ENCODE assay signal across 1 cellular context in the genomic region with DNA sequence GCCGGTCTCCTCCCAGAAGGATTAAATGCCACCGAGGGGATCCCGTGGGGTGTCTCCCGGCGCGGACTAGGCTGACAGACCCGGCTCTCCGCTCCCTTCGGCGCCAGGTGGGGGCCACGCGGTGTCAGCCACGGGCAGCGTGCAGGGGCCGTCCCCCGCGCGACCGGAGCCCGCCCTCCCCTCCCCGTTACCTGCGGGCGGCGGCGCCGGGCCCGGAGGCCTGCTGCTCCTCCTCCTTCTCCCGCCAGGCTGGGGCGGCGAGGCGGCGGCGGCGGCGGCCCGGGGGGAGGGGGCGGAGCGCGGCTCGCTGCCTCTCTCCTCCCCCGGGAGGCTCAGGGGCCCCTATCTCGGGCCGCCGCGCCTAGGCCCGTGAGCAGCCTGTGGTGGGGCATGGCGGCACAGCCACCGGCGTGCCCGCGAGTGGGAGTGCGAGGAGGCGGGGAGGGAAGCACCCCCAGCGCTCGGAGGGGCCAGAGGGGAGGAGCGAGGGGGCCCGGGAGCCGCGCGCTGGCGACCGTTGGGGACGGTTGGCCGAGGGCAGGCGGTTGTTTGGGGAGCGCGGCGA.
TF ChIP-seq lines count a peak whose summit lies in the region.

No MANE protein-coding gene starts in this region.

TF ChIP-seq in K562, 482 proteins besides CTCF, POLR2A, EP300 and RAD21 (continued from another document and continues in another):
- TF ChIP-seq CBFB (CRISPR knock-in tag; IDR thresholded peaks at IDR 0.05) (no peak), MCM5 (IDR thresholded peaks at IDR 0.05; ENCODE audit: low read depth) (no peak), ZNF79 (CRISPR knock-in tag; IDR thresholded peaks at IDR 0.05; ENCODE audit: low read depth) (no peak), HDAC2 (IDR thresholded peaks at IDR 0.05) (no peak), ZC3H8 (IDR thresholded peaks at IDR 0.05) (no peak), BCL6 (CRISPR knock-in tag; IDR thresholded peaks at IDR 0.05) (no peak), TRIM24 (IDR thresholded peaks at IDR 0.05) (no peak), CCNT2 (IDR thresholded peaks at IDR 0.05; ENCODE audit: borderline replicate concordance, extremely low read depth, insufficient read length, low read depth, low read length) (peak; percentile 80), ZNF121 (CRISPR knock-in tag; conservative IDR thresholded peaks at IDR 0.05) (no peak), ZC3H4 (CRISPR knock-in tag; IDR thresholded peaks at IDR 0.05; ENCODE audit: borderline replicate concordance) (0 out of 2 replicates have a peak, but pooled peaks have one; percentile 80), TEAD4 (IDR thresholded peaks at IDR 0.05; ENCODE audit: low read length) (no peak), TEAD4 (CRISPR knock-in tag; IDR thresholded peaks at IDR 0.05; ENCODE audit: borderline replicate concordance) (no peak), RBM22 (IDR thresholded peaks at IDR 0.05; ENCODE audit: low read depth, low read length, poor library complexity, severe bottlenecking) (no peak), GTF2E2 (tag; IDR thresholded peaks at IDR 0.05) (no peak), HNRNPUL1 (IDR thresholded peaks at IDR 0.05; ENCODE audit: low read length) (no peak), POLR2H (tag; IDR thresholded peaks at IDR 0.05; ENCODE audit: low read depth) (peak; percentile 68; the same call in 1 of the 2 replicates), SLC30A9 (CRISPR knock-in tag; IDR thresholded peaks at IDR 0.05) (no peak), SMAD4 (CRISPR knock-in tag; conservative IDR thresholded peaks at IDR 0.05) (peak; percentile 93), SMC3 (conservative IDR thresholded peaks at IDR 0.05; ENCODE audit: insufficient read depth, low read depth, low read length) (no peak), FOSL1 (tag; conservative IDR thresholded peaks at IDR 0.05) (no peak), SUPT5H (IDR thresholded peaks at IDR 0.05) (peak; percentile 68; the same call in 1 of the 2 replicates), ZNF24 (IDR thresholded peaks at IDR 0.05) (no peak), NCOA1 (IDR thresholded peaks at IDR 0.05; ENCODE audit: low read depth) (no peak), MYNN (IDR thresholded peaks at IDR 0.05) (no peak), MYNN (CRISPR knock-in tag; IDR thresholded peaks at IDR 0.05) (no peak), NFYB (IDR thresholded peaks at IDR 0.05; ENCODE audit: extremely low read depth, insufficient read length) (no peak), PYGO2 (tag; IDR thresholded peaks at IDR 0.05) (no peak), ZNF431 (CRISPR knock-in tag; IDR thresholded peaks at IDR 0.05) (no peak), ZNF561 (CRISPR knock-in tag; conservative IDR thresholded peaks at IDR 0.05) (no peak), ZNF778 (CRISPR knock-in tag; IDR thresholded peaks at IDR 0.05) (no peak), HEY1 (CRISPR knock-in tag; IDR thresholded peaks at IDR 0.05; ENCODE audit: borderline replicate concordance) (no peak), PHF20 (IDR thresholded peaks at IDR 0.05; ENCODE audit: partially characterized antibody) (peak; percentile 44), NCOR1 (IDR thresholded peaks at IDR 0.05) (peak; percentile 46; the same call in 1 of the 2 replicates), ERF (CRISPR knock-in tag; IDR thresholded peaks at IDR 0.05) (peak; percentile 22; the same call in 1 of the 2 replicates), MEF2A (IDR thresholded peaks at IDR 0.05; ENCODE audit: control insufficient read depth, low read depth, low read length) (no peak), CBX1 (IDR thresholded peaks at IDR 0.05; ENCODE audit: low read depth) (0 out of 2 replicates have a peak, but pooled peaks have one; percentile 33), ARHGAP35 (IDR thresholded peaks at IDR 0.05; ENCODE audit: partially characterized antibody) (no peak), HNRNPH1 (optimal IDR thresholded peaks at IDR 0.05; ENCODE audit: low read depth, low read length) (no peak), KLF16 (IDR thresholded peaks at IDR 0.05) (no peak), LEF1 (IDR thresholded peaks at IDR 0.05) (no peak), CC2D1A (IDR thresholded peaks at IDR 0.05) (no peak)
- TF ChIP-seq, protein P1, sequence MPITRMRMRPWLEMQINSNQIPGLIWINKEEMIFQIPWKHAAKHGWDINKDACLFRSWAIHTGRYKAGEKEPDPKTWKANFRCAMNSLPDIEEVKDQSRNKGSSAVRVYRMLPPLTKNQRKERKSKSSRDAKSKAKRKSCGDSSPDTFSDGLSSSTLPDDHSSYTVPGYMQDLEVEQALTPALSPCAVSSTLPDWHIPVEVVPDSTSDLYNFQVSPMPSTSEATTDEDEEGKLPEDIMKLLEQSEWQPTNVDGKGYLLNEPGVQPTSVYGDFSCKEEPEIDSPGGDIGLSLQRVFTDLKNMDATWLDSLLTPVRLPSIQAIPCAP (CRISPR knock-in tag; IDR thresholded peaks at IDR 0.05; ENCODE audit: borderline replicate concordance), result no peak
- TF ChIP-seq, protein P2, sequence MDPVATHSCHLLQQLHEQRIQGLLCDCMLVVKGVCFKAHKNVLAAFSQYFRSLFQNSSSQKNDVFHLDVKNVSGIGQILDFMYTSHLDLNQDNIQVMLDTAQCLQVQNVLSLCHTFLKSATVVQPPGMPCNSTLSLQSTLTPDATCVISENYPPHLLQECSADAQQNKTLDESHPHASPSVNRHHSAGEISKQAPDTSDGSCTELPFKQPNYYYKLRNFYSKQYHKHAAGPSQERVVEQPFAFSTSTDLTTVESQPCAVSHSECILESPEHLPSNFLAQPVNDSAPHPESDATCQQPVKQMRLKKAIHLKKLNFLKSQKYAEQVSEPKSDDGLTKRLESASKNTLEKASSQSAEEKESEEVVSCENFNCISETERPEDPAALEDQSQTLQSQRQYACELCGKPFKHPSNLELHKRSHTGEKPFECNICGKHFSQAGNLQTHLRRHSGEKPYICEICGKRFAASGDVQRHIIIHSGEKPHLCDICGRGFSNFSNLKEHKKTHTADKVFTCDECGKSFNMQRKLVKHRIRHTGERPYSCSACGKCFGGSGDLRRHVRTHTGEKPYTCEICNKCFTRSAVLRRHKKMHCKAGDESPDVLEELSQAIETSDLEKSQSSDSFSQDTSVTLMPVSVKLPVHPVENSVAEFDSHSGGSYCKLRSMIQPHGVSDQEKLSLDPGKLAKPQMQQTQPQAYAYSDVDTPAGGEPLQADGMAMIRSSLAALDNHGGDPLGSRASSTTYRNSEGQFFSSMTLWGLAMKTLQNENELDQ (CRISPR knock-in tag; IDR thresholded peaks at IDR 0.05; ENCODE audit: borderline replicate concordance), result no peak
- TF ChIP-seq, protein P3, sequence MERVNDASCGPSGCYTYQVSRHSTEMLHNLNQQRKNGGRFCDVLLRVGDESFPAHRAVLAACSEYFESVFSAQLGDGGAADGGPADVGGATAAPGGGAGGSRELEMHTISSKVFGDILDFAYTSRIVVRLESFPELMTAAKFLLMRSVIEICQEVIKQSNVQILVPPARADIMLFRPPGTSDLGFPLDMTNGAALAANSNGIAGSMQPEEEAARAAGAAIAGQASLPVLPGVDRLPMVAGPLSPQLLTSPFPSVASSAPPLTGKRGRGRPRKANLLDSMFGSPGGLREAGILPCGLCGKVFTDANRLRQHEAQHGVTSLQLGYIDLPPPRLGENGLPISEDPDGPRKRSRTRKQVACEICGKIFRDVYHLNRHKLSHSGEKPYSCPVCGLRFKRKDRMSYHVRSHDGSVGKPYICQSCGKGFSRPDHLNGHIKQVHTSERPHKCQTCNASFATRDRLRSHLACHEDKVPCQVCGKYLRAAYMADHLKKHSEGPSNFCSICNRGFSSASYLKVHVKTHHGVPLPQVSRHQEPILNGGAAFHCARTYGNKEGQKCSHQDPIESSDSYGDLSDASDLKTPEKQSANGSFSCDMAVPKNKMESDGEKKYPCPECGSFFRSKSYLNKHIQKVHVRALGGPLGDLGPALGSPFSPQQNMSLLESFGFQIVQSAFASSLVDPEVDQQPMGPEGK (CRISPR knock-in tag; IDR thresholded peaks at IDR 0.05; ENCODE audit: borderline replicate concordance), result no peak
- TF ChIP-seq, protein P4, sequence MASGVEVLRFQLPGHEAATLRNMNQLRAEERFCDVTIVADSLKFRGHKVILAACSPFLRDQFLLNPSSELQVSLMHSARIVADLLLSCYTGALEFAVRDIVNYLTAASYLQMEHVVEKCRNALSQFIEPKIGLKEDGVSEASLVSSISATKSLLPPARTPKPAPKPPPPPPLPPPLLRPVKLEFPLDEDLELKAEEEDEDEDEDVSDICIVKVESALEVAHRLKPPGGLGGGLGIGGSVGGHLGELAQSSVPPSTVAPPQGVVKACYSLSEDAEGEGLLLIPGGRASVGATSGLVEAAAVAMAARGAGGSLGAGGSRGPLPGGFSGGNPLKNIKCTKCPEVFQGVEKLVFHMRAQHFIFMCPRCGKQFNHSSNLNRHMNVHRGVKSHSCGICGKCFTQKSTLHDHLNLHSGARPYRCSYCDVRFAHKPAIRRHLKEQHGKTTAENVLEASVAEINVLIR (CRISPR knock-in tag; IDR thresholded peaks at IDR 0.05), result no peak
- TF ChIP-seq, protein P5, sequence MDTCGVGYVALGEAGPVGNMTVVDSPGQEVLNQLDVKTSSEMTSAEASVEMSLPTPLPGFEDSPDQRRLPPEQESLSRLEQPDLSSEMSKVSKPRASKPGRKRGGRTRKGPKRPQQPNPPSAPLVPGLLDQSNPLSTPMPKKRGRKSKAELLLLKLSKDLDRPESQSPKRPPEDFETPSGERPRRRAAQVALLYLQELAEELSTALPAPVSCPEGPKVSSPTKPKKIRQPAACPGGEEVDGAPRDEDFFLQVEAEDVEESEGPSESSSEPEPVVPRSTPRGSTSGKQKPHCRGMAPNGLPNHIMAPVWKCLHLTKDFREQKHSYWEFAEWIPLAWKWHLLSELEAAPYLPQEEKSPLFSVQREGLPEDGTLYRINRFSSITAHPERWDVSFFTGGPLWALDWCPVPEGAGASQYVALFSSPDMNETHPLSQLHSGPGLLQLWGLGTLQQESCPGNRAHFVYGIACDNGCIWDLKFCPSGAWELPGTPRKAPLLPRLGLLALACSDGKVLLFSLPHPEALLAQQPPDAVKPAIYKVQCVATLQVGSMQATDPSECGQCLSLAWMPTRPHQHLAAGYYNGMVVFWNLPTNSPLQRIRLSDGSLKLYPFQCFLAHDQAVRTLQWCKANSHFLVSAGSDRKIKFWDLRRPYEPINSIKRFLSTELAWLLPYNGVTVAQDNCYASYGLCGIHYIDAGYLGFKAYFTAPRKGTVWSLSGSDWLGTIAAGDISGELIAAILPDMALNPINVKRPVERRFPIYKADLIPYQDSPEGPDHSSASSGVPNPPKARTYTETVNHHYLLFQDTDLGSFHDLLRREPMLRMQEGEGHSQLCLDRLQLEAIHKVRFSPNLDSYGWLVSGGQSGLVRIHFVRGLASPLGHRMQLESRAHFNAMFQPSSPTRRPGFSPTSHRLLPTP (IDR thresholded peaks at IDR 0.05; ENCODE audit: borderline replicate concordance, extremely low read depth, insufficient read length), result no peak
- TF ChIP-seq, protein P6, sequence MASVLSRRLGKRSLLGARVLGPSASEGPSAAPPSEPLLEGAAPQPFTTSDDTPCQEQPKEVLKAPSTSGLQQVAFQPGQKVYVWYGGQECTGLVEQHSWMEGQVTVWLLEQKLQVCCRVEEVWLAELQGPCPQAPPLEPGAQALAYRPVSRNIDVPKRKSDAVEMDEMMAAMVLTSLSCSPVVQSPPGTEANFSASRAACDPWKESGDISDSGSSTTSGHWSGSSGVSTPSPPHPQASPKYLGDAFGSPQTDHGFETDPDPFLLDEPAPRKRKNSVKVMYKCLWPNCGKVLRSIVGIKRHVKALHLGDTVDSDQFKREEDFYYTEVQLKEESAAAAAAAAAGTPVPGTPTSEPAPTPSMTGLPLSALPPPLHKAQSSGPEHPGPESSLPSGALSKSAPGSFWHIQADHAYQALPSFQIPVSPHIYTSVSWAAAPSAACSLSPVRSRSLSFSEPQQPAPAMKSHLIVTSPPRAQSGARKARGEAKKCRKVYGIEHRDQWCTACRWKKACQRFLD (CRISPR knock-in tag; IDR thresholded peaks at IDR 0.05), result no peak
- TF ChIP-seq, protein P7, sequence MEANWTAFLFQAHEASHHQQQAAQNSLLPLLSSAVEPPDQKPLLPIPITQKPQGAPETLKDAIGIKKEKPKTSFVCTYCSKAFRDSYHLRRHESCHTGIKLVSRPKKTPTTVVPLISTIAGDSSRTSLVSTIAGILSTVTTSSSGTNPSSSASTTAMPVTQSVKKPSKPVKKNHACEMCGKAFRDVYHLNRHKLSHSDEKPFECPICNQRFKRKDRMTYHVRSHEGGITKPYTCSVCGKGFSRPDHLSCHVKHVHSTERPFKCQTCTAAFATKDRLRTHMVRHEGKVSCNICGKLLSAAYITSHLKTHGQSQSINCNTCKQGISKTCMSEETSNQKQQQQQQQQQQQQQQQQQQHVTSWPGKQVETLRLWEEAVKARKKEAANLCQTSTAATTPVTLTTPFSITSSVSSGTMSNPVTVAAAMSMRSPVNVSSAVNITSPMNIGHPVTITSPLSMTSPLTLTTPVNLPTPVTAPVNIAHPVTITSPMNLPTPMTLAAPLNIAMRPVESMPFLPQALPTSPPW (CRISPR knock-in tag; IDR thresholded peaks at IDR 0.05), result peak; percentile 93
- TF ChIP-seq, protein P8, sequence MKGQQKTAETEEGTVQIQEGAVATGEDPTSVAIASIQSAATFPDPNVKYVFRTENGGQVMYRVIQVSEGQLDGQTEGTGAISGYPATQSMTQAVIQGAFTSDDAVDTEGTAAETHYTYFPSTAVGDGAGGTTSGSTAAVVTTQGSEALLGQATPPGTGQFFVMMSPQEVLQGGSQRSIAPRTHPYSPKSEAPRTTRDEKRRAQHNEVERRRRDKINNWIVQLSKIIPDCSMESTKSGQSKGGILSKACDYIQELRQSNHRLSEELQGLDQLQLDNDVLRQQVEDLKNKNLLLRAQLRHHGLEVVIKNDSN (CRISPR knock-in tag; IDR thresholded peaks at IDR 0.05), result no peak
